In genomic region chr4:116953947-116954346, GRCh38 we compare ENCODE assay signal across 19 cellular contexts.
"Had no signal": no experiment of that assay in that cellular context is flagged by ENCODE, and none has a peak within 500 bp of the region (broad histone marks: within the 10 kb centered on the region; RNA-seq: fewer than 3 reads in every experiment).

No MANE protein-coding gene starts in this region.

- H3K27ac Mint-ChIP-seq: activated T-cell treated with anti-CD3 and anti-CD28 coated beads, Interleukin-2, amount 50 U/mL, for 72 hours; dendritic cell treated with granulocyte-macrophage colony-stimulating factor and Interleukin-4, amounts not matched to agents 40 ng/mL and 50 ng/mL, for 4 days; naive B cell; stimulated activated effector memory CD8-positive, alpha-beta T cell treated with anti-CD3 and anti-CD28 coated beads, Interleukin-12 subunit alpha, Interleukin-12 subunit beta, amount 100 ng/mL, for 72 hours; type B pancreatic cell had no signal

- H3K36me3 Mint-ChIP-seq: naive B cell; stimulated activated effector memory CD8-positive, alpha-beta T cell treated with anti-CD3 and anti-CD28 coated beads, Interleukin-12 subunit alpha, Interleukin-12 subunit beta, amount 100 ng/mL, for 72 hours; type B pancreatic cell had no signal

- H3K9me3 Mint-ChIP-seq: activated T-cell treated with anti-CD3 and anti-CD28 coated beads, Interleukin-2, amount 50 U/mL, for 72 hours; dendritic cell treated with granulocyte-macrophage colony-stimulating factor and Interleukin-4, amounts not matched to agents 40 ng/mL and 50 ng/mL, for 4 days had no signal

- H3K27me3 Mint-ChIP-seq: dendritic cell treated with granulocyte-macrophage colony-stimulating factor and Interleukin-4, amounts not matched to agents 40 ng/mL and 50 ng/mL, for 4 days; naive B cell; type B pancreatic cell had no signal

- H3K4me1 Mint-ChIP-seq: naive B cell; stimulated activated effector memory CD8-positive, alpha-beta T cell treated with anti-CD3 and anti-CD28 coated beads, Interleukin-12 subunit alpha, Interleukin-12 subunit beta, amount 100 ng/mL, for 72 hours had no signal

- H3K4me3 Mint-ChIP-seq: activated T-cell treated with anti-CD3 and anti-CD28 coated beads, Interleukin-2, amount 50 U/mL, for 72 hours; dendritic cell treated with granulocyte-macrophage colony-stimulating factor and Interleukin-4, amounts not matched to agents 40 ng/mL and 50 ng/mL, for 4 days; naive B cell; stimulated activated effector memory CD8-positive, alpha-beta T cell treated with anti-CD3 and anti-CD28 coated beads, Interleukin-12 subunit alpha, Interleukin-12 subunit beta, amount 100 ng/mL, for 72 hours; type B pancreatic cell had no signal

- DNase-seq: activated CD4-positive, alpha-beta T cell treated with anti-CD3 and anti-CD28 coated beads, Interleukin-2, amount 50 U/mL, for 1 hour; activated effector memory CD4-positive, alpha-beta T cell treated with anti-CD3 and anti-CD28 coated beads, Interleukin-2, amount 50 U/mL, for 16 hours; activated naive CD4-positive, alpha-beta T cell treated with anti-CD3 and anti-CD28 coated beads, Interleukin-2, amount 50 U/mL, for 16 hours; activated T-cell treated with anti-CD3 and anti-CD28 coated beads, Interleukin-2, amount 50 U/mL, for 72 hours; aorta; effector CD8-positive, alpha-beta T cell; heart right ventricle; mesenchymal stem cell; mucosa of descending colon; naive B cell; ovary; psoas muscle; right lobe of liver; stimulated activated CD4-positive, alpha-beta T cell treated with anti-CD3 and anti-CD28 coated beads, Interleukin-4, amount 100 ng/mL, for 24 hours; stomach; testis had no signal
